23 cellular contexts compared by ENCODE assay signal in the genomic region with DNA sequence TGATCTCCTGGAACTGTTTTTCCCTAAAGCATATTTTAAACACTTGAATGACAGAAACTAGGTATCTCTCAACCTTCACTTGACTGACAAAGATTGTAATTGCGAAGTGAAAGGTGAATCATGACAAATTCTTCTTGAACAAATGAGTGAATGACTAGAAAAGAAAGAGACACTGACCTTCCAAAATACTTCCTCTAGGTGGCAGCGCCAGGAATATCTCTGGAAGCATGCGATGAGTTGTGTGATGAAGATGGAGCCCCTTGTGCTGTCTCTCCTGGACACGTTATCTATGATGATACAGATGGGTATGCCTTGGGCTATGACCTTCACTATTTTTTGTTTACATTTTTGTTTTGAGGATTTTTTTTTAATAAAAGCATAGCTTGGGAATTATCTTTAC. TPM values are rescaled to one million over a fixed set of nuclear protein-coding genes. Genes with fewer than 3 reads are reported as not detected.
A peak's percentile ranks its signal among the peaks of the same experiment; 100 is the strongest.
DNase-seq lines count a peak whose midpoint lies in the region; ATAC-seq, FAIRE-seq and TF ChIP-seq lines count a peak whose summit lies in the region.
"Had no signal": no experiment of that assay in that cellular context is flagged by ENCODE, and none has a peak within 500 bp of the region (broad histone marks: within the 10 kb centered on the region; RNA-seq: fewer than 3 reads in every experiment).

No MANE protein-coding gene starts in this region.

- H3K27me3 Mint-ChIP-seq in neural progenitor cell (ENCODE audit: insufficient read depth, low read depth) = no peaks in the 10 kb centered on the region
- H3K27me3 Mint-ChIP-seq: activated B cell treated with CpG ODN at 0.5 μM for 24 hours; activated CD8-positive, alpha-beta T cell treated with anti-CD3 and anti-CD28 coated beads for 36 hours; activated naive CD8-positive, alpha-beta T cell treated with anti-CD3 and anti-CD28 coated beads for 36 hours; dendritic cell treated with granulocyte-macrophage colony-stimulating factor and Interleukin-4, amounts not matched to agents 40 ng/mL and 50 ng/mL, for 4 days had no signal

- FAIRE-seq in H1 (lab: Jason Lieb, UNC) = no peak
- FAIRE-seq: small intestine had no signal

- no peak overlapping the region for H4K91ac ChIP-seq in H1 (replicated peaks; ENCODE audit: insufficient read length, low read length)

- H3K79me1 ChIP-seq in H1 (ENCODE audit: low read depth, low read length) = no peaks in the 10 kb centered on the region

- H3K23ac ChIP-seq in H1 (ENCODE audit: insufficient read length) = no peak overlapping the region

- CTCF ChIA-PET in H1 (lab: Charles Lee; ENCODE audit: partially characterized antibody) = interaction anchor here (0.6 kb wide), 1 partner anchor 10 kb away, joined by 6 read pairs; no protein-coding TSS in a partner anchor

- no peak for TF ChIP-seq POLR2A in H1 (IDR thresholded peaks at IDR 0.05; ENCODE audit: control extremely low read depth in 1 of 2, low read depth in 2 of 2, low read length in 2 of 2)

- H3K4me3 ChIP-seq in DND-41 (ENCODE audit: low read depth in 1 of 2, low read length in 2 of 2) = no peak overlapping the region
- H3K4me3 ChIP-seq in Loucy (ENCODE audit: low read length, poor library complexity, severe bottlenecking) = no peak overlapping the region
- no peak overlapping the region for H3K4me3 ChIP-seq in H1 (ENCODE audit: extremely low read depth in 1 of 4, insufficient read depth in 2 of 4, low read depth in 3 of 4, low read length in 4 of 4)
- H3K4me3 ChIP-seq in neural progenitor cell = no peak overlapping the region
- H3K4me3 ChIP-seq: body of pancreas had no signal

- TF ChIP-seq CTCF in DND-41 (IDR thresholded peaks at IDR 0.05; ENCODE audit: borderline replicate concordance, extremely low read depth, low read length, poor library complexity, severe bottlenecking) = peak; percentile 40
- TF ChIP-seq CTCF in Loucy (conservative IDR thresholded peaks at IDR 0.05; ENCODE audit: low read length) = peak; percentile 52
- TF ChIP-seq CTCF in H1 (IDR thresholded peaks at IDR 0.05; ENCODE audit: control extremely low read depth in 1 of 3, insufficient read depth in 1 of 3, low read depth in 1 of 3, low read length in 3 of 3) = peak in 2 of 3 experiments; percentile 15 to 47; a peak in 2 of 4 replicates
- TF ChIP-seq CTCF in neural progenitor cell (IDR thresholded peaks at IDR 0.05) = peak; percentile 51

- no peak for TF ChIP-seq EP300 in H1 (IDR thresholded peaks at IDR 0.05; ENCODE audit: borderline replicate concordance in 1 of 2, low read depth in 2 of 2, low read length in 2 of 2)

- H3K23me2 ChIP-seq in H1 (ENCODE audit: low read depth, low read length) = no peaks in the 10 kb centered on the region

- ATAC-seq in DND-41 (ENCODE audit: insufficient read depth, low read depth) (no peak), HG02623 (IDR thresholded peaks at IDR 0.05; ENCODE audit: unreplicated experiment) (no peak)
- ATAC-seq: activated CD8-positive, alpha-beta T cell treated with anti-CD3 and anti-CD28 coated beads for 36 hours; body of pancreas; left lobe of liver had no signal

- no peak overlapping the region for H3K27ac Mint-ChIP-seq in neural progenitor cell
- H3K27ac Mint-ChIP-seq: activated B cell treated with CpG ODN at 0.5 μM for 24 hours; activated CD8-positive, alpha-beta T cell treated with anti-CD3 and anti-CD28 coated beads for 36 hours; activated naive CD8-positive, alpha-beta T cell treated with anti-CD3 and anti-CD28 coated beads for 36 hours; dendritic cell treated with granulocyte-macrophage colony-stimulating factor and Interleukin-4, amounts not matched to agents 40 ng/mL and 50 ng/mL, for 4 days had no signal

- no peak overlapping the region for H3K14ac ChIP-seq in H1 (ENCODE audit: insufficient read length)

- H2BK15ac ChIP-seq in H1 (ENCODE audit: low read length) = no peak overlapping the region

- no peak overlapping the region for H4K8ac ChIP-seq in H1 (ENCODE audit: extremely low read depth, insufficient read depth, low read length)

- H3K4me1 Mint-ChIP-seq in neural progenitor cell = no peaks in the 10 kb centered on the region

- H3K9me3 Mint-ChIP-seq in neural progenitor cell = no peaks in the 10 kb centered on the region
- H3K9me3 Mint-ChIP-seq: activated B cell treated with CpG ODN at 0.5 μM for 24 hours; activated CD8-positive, alpha-beta T cell treated with anti-CD3 and anti-CD28 coated beads for 36 hours had no signal

- H3K4me2 ChIP-seq in DND-41 (ENCODE audit: insufficient read depth, low read length) = no peak overlapping the region
- H3K4me2 ChIP-seq in Loucy (ENCODE audit: low read depth, low read length, poor library complexity, severe bottlenecking) = no peak overlapping the region
- no peak overlapping the region for H3K4me2 ChIP-seq in H1 (ENCODE audit: insufficient read depth in 1 of 2, low read depth in 2 of 2, low read length in 2 of 2)
- H3K4me2 ChIP-seq in neural progenitor cell = no peak overlapping the region

- no peak overlapping the region for H4K5ac ChIP-seq in H1 (ENCODE audit: insufficient read length, low read depth, low read length)

- no peak overlapping the region for H2BK5ac ChIP-seq in H1 (ENCODE audit: low read depth, low read length)

- no peaks in the 10 kb centered on the region for H3K79me2 ChIP-seq in DND-41 (ENCODE audit: insufficient read depth, low read length)
- H3K79me2 ChIP-seq in Loucy (ENCODE audit: insufficient read depth, low read length) = no peaks in the 10 kb centered on the region
- H3K79me2 ChIP-seq in H1 (ENCODE audit: control insufficient read depth in 1 of 2, insufficient read depth in 2 of 2, low read length in 2 of 2) = no peaks in the 10 kb centered on the region
- no peaks in the 10 kb centered on the region for H3K79me2 ChIP-seq in neural progenitor cell (ENCODE audit: low read depth)
- H3K79me2 ChIP-seq: parathyroid adenoma had no signal

- H3F3A ChIP-seq in Loucy (ENCODE audit: low read depth) (no peaks in the 10 kb centered on the region), neural progenitor cell (ENCODE audit: low read depth) (no peaks in the 10 kb centered on the region)

- H3K36me3 ChIP-seq in DND-41 (ENCODE audit: insufficient read depth, low read length) (no peaks in the 10 kb centered on the region), Loucy (ENCODE audit: insufficient read depth, low read length) (no peaks in the 10 kb centered on the region), H1 (ENCODE audit: control insufficient read depth in 2 of 4, insufficient read depth in 4 of 4, low read length in 3 of 4) (no peaks in the 10 kb centered on the region), neural progenitor cell (no peaks in the 10 kb centered on the region)

- H3K18ac ChIP-seq in H1 (ENCODE audit: extremely low read depth, low read length) = no peak overlapping the region

- no peak overlapping the region for H2BK120ac ChIP-seq in H1 (replicated peaks; ENCODE audit: low read depth, low read length)

- DNase-seq in DND-41 (no peak), H1 (ENCODE audit: low read depth in 1 of 2, low spot score in 2 of 2) (no peak), neural progenitor cell (ENCODE audit: low spot score) (peak; percentile 6), RPMI8226 (no peak), medulla oblongata (ENCODE audit: extremely low spot score) (no peak)
- DNase-seq: activated B cell treated with CpG ODN at 0.5 μM for 24 hours; activated CD8-positive, alpha-beta T cell treated with anti-CD3 and anti-CD28 coated beads for 36 hours; activated naive CD8-positive, alpha-beta T cell treated with anti-CD3 and anti-CD28 coated beads for 36 hours; body of pancreas; DMS153; NCI-H1436 treated with DMSO at 0.1 percent for 48 hours; NCI-H226; SHP77; small intestine; stimulated activated CD4-positive, alpha-beta T cell treated with anti-CD3 and anti-CD28 coated beads, Interleukin-4, amount 100 ng/mL, for 24 hours; T-helper 2 cell had no signal

- POLR2A ChIA-PET in H1 (lab: Charles Lee; ENCODE audit: partially characterized antibody) = no interaction called here

- no peaks in the 10 kb centered on the region for H3K4me1 ChIP-seq in DND-41 (ENCODE audit: insufficient read depth, low read length)
- peaks cover 3% of the 10 kb centered on the region for H3K4me1 ChIP-seq in Loucy (ENCODE audit: insufficient read depth, low read length, poor library complexity, severe bottlenecking)
- no peaks in the 10 kb centered on the region for H3K4me1 ChIP-seq in H1 (replicated peaks in 1 of 4; ENCODE audit: control insufficient read depth in 3 of 4, insufficient read depth in 4 of 4, low read length in 3 of 4)
- no peaks in the 10 kb centered on the region for H3K4me1 ChIP-seq in neural progenitor cell
- H3K4me1 ChIP-seq: body of pancreas, parathyroid adenoma had no signal

- no peaks in the 10 kb centered on the region for H3K9me3 ChIP-seq in DND-41 (ENCODE audit: insufficient read depth, low read length, severe bottlenecking)
- H3K9me3 ChIP-seq in Loucy (ENCODE audit: insufficient read depth, low read depth, low read length) = no peaks in the 10 kb centered on the region
- H3K9me3 ChIP-seq in H1 (ENCODE audit: insufficient read depth in 2 of 2, low read depth in 1 of 2, low read length in 1 of 2) = no peaks in the 10 kb centered on the region
- H3K9me3 ChIP-seq in neural progenitor cell (ENCODE audit: low read depth) = no peaks in the 10 kb centered on the region
- H3K9me3 ChIP-seq: body of pancreas had no signal

- H3K9me2 ChIP-seq in Loucy (replicated peaks; ENCODE audit: low read depth, low read length) = no peaks in the 10 kb centered on the region

- no peak overlapping the region for H3K56ac ChIP-seq in H1 (replicated peaks; ENCODE audit: insufficient read length, low read depth, low read length)

- TF ChIP-seq RAD21 in H1 (IDR thresholded peaks at IDR 0.05 in 1 of 2, conservative IDR thresholded peaks at IDR 0.05 in 1 of 2; ENCODE audit: low read depth in 2 of 2, low read length in 2 of 2) = peak; percentile 31 to 40; a peak in 3 of 4 replicates

- no peak overlapping the region for H3K4me3 Mint-ChIP-seq in neural progenitor cell
- H3K4me3 Mint-ChIP-seq: activated B cell treated with CpG ODN at 0.5 μM for 24 hours; activated CD8-positive, alpha-beta T cell treated with anti-CD3 and anti-CD28 coated beads for 36 hours; activated naive CD8-positive, alpha-beta T cell treated with anti-CD3 and anti-CD28 coated beads for 36 hours; dendritic cell treated with granulocyte-macrophage colony-stimulating factor and Interleukin-4, amounts not matched to agents 40 ng/mL and 50 ng/mL, for 4 days had no signal

- no peak overlapping the region for H2BK20ac ChIP-seq in H1 (ENCODE audit: low read length)

- H3K27ac ChIP-seq in DND-41 (ENCODE audit: low read length) (no peak overlapping the region), H1 (ENCODE audit: low read depth, low read length) (no peak overlapping the region), neural progenitor cell (no peak overlapping the region)
- H3K27ac ChIP-seq: body of pancreas, parathyroid adenoma had no signal

- H2AFZ ChIP-seq in DND-41 (ENCODE audit: low read depth, low read length) (no peak overlapping the region), Loucy (ENCODE audit: low read length) (no peak overlapping the region), H1 (ENCODE audit: low read length) (no peak overlapping the region), neural progenitor cell (replicated peaks) (no peak overlapping the region)
- H2AFZ ChIP-seq: parathyroid adenoma had no signal

- H3K4ac ChIP-seq in H1 (replicated peaks; ENCODE audit: insufficient read length, low read depth, low read length) = no peak overlapping the region

- H4K20me1 ChIP-seq in DND-41 (ENCODE audit: insufficient read depth, low read length) = no peaks in the 10 kb centered on the region
- H4K20me1 ChIP-seq in Loucy (ENCODE audit: insufficient read depth, low read length, poor library complexity, severe bottlenecking) = no peaks in the 10 kb centered on the region
- no peaks in the 10 kb centered on the region for H4K20me1 ChIP-seq in H1 (replicated peaks in 1 of 2; ENCODE audit: control insufficient read depth in 1 of 2, insufficient read depth in 2 of 2, low read length in 2 of 2)
- no peaks in the 10 kb centered on the region for H4K20me1 ChIP-seq in neural progenitor cell (ENCODE audit: low read depth)

- H2BK12ac ChIP-seq in H1 (ENCODE audit: low read depth, low read length) = no peak overlapping the region

- 96% methylated on average over 4 of the region's 4 CpGs; no CpG with 5 or more reads in 1 of the 2 experiments for WGBS in H1 (ENCODE audit: extremely low coverage in 1 of 2, insufficient coverage in 1 of 2, insufficient read length in 1 of 2, insufficient replicate concordance in 2 of 2, low coverage in 1 of 2, low lambda C conversion rate in 2 of 2, missing lambda C conversion rate in 1 of 2), 2 experiments

- no peaks in the 10 kb centered on the region for H3K36me3 Mint-ChIP-seq in neural progenitor cell

- H3K9ac ChIP-seq in DND-41 (ENCODE audit: low read depth, low read length) (no peak overlapping the region), Loucy (ENCODE audit: low read depth, low read length, poor library complexity, severe bottlenecking) (no peak overlapping the region), H1 (replicated peaks in 1 of 4; ENCODE audit: extremely low read depth in 1 of 4, low read depth in 3 of 4, low read length in 3 of 4) (no peak overlapping the region), neural progenitor cell (no peak overlapping the region)
- H3K9ac ChIP-seq: parathyroid adenoma had no signal

- no peak overlapping the region for H2AK5ac ChIP-seq in H1 (ENCODE audit: low read depth, low read length)

- H3K27me3 ChIP-seq in DND-41 (ENCODE audit: insufficient read depth, low read length, poor library complexity) = no peaks in the 10 kb centered on the region
- no peaks in the 10 kb centered on the region for H3K27me3 ChIP-seq in Loucy (ENCODE audit: insufficient read depth, low read length, poor library complexity, severe bottlenecking)
- peaks cover 0 to 1% (median 0%) of the 10 kb centered on the region in 4 experiments; a peak in 1 of 7 replicates for H3K27me3 ChIP-seq in H1 (replicated peaks in 1 of 4; ENCODE audit: control insufficient read depth in 3 of 4, extremely low read depth in 1 of 4, insufficient read depth in 3 of 4, low read length in 3 of 4)
- no peaks in the 10 kb centered on the region for H3K27me3 ChIP-seq in neural progenitor cell
- H3K27me3 ChIP-seq: body of pancreas had no signal

RNA-seq across cellular contexts. Expression of a gene that starts 7.0 kb away (rescaled TPM):
- total RNA-seq in H1 (2021; fragmentation: NEBNext Ultra II Directional; extraction: Animal tissue kit (Norgen Biotek cat#: 25700)) = not detected in 2 replicates
- polyA plus RNA-seq in H1 (2011; rRNA removed) = not detected in 2 replicates
- polyA plus RNA-seq in H1 (2011; cell fraction: cytosol; rRNA removed) = not detected
- not detected for polyA plus RNA-seq in H1 (2011; cell fraction: nucleus; rRNA removed)
- polyA plus RNA-seq in H1 (2012, experiment 1 of 2) = not detected in 4 replicates
- polyA plus RNA-seq in H1 (2012, experiment 2 of 2) = not detected
- polyA plus RNA-seq in H1 (2013, experiment 1 of 2) = not detected
- 0.06 TPM for polyA plus RNA-seq in H1 (2013, experiment 2 of 2)
- not detected in 2 replicates for polyA minus RNA-seq in H1 (2011; rRNA and poly(A)+ RNA removed)
- polyA minus RNA-seq in H1 (2011; cell fraction: cytosol; rRNA and poly(A)+ RNA removed) = not detected
- not detected for polyA minus RNA-seq in H1 (2011; cell fraction: nucleus; rRNA and poly(A)+ RNA removed)
- not detected in 2 replicates for total RNA-seq in neural progenitor cell (ENCODE audit: low replicate concordance)
- total RNA-seq: activated B cell treated with CpG ODN at 0.5 μM for 24 hours; activated CD8-positive, alpha-beta T cell treated with anti-CD3 and anti-CD28 coated beads for 36 hours; activated naive CD8-positive, alpha-beta T cell treated with anti-CD3 and anti-CD28 coated beads for 36 hours; HT1080; left lobe of liver; LHCN-M2 had no signal
